Comparison of ENCODE assay signal across 8 cellular contexts in genomic region chr10:3484306-3485187, GRCh38.
DNase-seq lines count a peak whose midpoint lies in the region; ATAC-seq and TF ChIP-seq lines count a peak whose summit lies in the region.

No MANE protein-coding gene starts in this region.

- peaks cover 5 to 34% (median 19%) of the 10 kb centered on the region in 12 donors for H3K4me1 ChIP-seq in heart left ventricle

- DNase-seq in GM12865 (ENCODE audit: low read depth) (peak; percentile 89), M059J (ENCODE audit: low read depth) (peak; percentile 73), heart left ventricle (peak in 1 of 5 donors; percentile 51), ecto neural progenitor cell (ENCODE audit: low spot score) (no peak), RKO (ENCODE audit: low spot score) (no peak), dedifferentiated amniotic fluid mesenchymal stem cell (ENCODE audit: extremely low spot score) (no peak)
- DNase-seq in activated naive CD4-positive, alpha-beta T cell (lab: John Stamatoyannopoulos, UW), result no peak

- H3K36me3 ChIP-seq in heart left ventricle, result no peaks in the 10 kb centered on the region

- peak; percentile 69 for ATAC-seq in GM21529 (IDR thresholded peaks at IDR 0.05; ENCODE audit: unreplicated experiment)
- peak; percentile 18 to 64 (median 56) for ATAC-seq in heart left ventricle

- no peaks in the 10 kb centered on the region for H3K9me3 ChIP-seq in heart left ventricle

- intact Hi-C loops in heart left ventricle (cut with DNase I), result loop anchor here in 1 of 10 donors (5.0 kb wide), 1 partner anchor 48 kb away; no protein-coding TSS in a partner anchor

- TF ChIP-seq POLR2A in heart left ventricle (IDR thresholded peaks at IDR 0.05), result no peak

- H3K4me3 ChIP-seq in GM12865 (ENCODE audit: low read depth, low read length) (peak overlapping the region; percentile 81), heart left ventricle (no peak overlapping the region)

- no peaks in the 10 kb centered on the region for H3K27me3 ChIP-seq in heart left ventricle

- peak overlapping the region in 10 of 12 donors; percentile 37 to 72 (median 56) for H3K27ac ChIP-seq in heart left ventricle

- 44 to 50% (median 47%) methylated on average over 18 to 22 of the region's 22 CpGs for WGBS in heart left ventricle, 4 donors

- TF ChIP-seq CTCF in GM12865 (IDR thresholded peaks at IDR 0.05; ENCODE audit: insufficient read depth, low read depth, low read length, missing control alignments) (no peak), heart left ventricle (IDR thresholded peaks at IDR 0.05) (no peak)

Comparison
In these comparisons a context has a peak if more than half of its experiments do, and no peak if none do; other contexts are left out.
1. DNase-seq: peak in GM12865 (single experiment) and M059J (single experiment); none in ecto neural progenitor cell (single experiment), RKO (single experiment), activated naive CD4-positive, alpha-beta T cell (0 of 4) and dedifferentiated amniotic fluid mesenchymal stem cell (single experiment).